32 cellular contexts compared by ENCODE assay signal in the genomic region with DNA sequence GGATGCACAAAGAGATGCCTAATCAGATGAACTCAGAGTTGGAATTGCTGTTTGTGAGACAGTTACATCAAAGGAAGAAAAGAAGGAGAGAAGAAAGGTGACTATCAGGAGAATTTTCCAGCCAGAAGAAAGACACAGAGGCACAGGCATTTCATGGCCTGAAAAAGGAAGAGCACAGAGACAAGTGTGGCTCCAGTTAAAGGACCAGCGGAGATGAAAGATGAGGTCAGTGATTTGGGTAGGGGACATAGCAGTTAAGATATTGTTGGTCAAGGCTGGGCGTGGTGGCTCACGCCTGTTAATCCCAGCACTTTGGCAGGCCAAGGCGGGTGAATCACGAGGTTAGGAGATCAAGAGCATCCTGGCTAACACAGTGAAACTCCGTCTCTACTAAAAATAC. TPM values are rescaled to one million over a fixed set of nuclear protein-coding genes. Genes with fewer than 3 reads are reported as not detected.
"Had no signal": no experiment of that assay in that cellular context is flagged by ENCODE, and none has a peak within 500 bp of the region (broad histone marks: within the 10 kb centered on the region; RNA-seq: fewer than 3 reads in every experiment).

No MANE protein-coding gene starts in this region.

- H3K36me3 ChIP-seq: stomach, suprapubic skin, thoracic aorta, thyroid gland, tibial artery, tibial nerve, transverse colon, upper lobe of left lung, upper lobe of right lung, uterus, vagina had no signal

- DNase-seq: stimulated activated CD4-positive, alpha-beta T cell treated with anti-CD3 and anti-CD28 coated beads, Interleukin-2, amount 100 ng/mL, for 48 hours; stimulated activated CD4-positive, alpha-beta T cell treated with anti-CD3 and anti-CD28 coated beads, Interleukin-4, amount 100 ng/mL, for 1 hour; stimulated activated CD4-positive, alpha-beta T cell treated with anti-CD3 and anti-CD28 coated beads, Interleukin-4, amount 100 ng/mL, for 24 hours; stimulated activated CD4-positive, alpha-beta T cell treated with anti-CD3 and anti-CD28 coated beads, Interleukin-4, amount 100 ng/mL, for 4 hours; stimulated activated naive B cell treated with anti-CD40 and anti-IgM and Interleukin-4, amounts not matched to agents 10 μg/mL and 1 μg/mL and 100 μg/mL, for 72 hours; stimulated activated naive CD4-positive, alpha-beta T cell; stimulated activated naive CD4-positive, alpha-beta T cell treated with Interleukin-2 at 50 U/mL for 16 hours; stimulated activated naive CD8-positive, alpha-beta T cell treated with anti-CD3 and anti-CD28 coated beads, Interleukin-15, amount 100 ng/mL, for 72 hours; stimulated activated naive CD8-positive, alpha-beta T cell treated with anti-CD3 and anti-CD28 coated beads, Interleukin-15, Interleukin-2, amounts not matched to agents 100 U/mL and 50 U/mL, for 24 hours; stomach; substantia nigra; testis; thyroid gland; tibial artery; transverse colon; trophoblast cell; upper lobe of left lung; upper lobe of right lung; uterus had no signal

- H3K4me1 ChIP-seq: stomach, suprapubic skin, thyroid gland, tibial artery, tibial nerve, transverse colon, upper lobe of left lung, upper lobe of right lung, uterus, vagina had no signal

- FAIRE-seq: urothelium cell line had no signal

- H3K27me3 ChIP-seq: suprapubic skin, testis, thyroid gland, tibial artery, tibial nerve, upper lobe of left lung, upper lobe of right lung, uterus, vagina had no signal

- H3K4me3 ChIP-seq: stomach, suprapubic skin, testis, thoracic aorta, thyroid gland, tibial artery, tibial nerve, transverse colon, upper lobe of left lung, upper lobe of right lung, uterus, vagina had no signal

- ATAC-seq: stimulated activated effector memory CD8-positive, alpha-beta T cell treated with anti-CD3 and anti-CD28 coated beads, Interleukin-12 subunit alpha, Interleukin-12 subunit beta, amount 100 ng/mL, for 72 hours; stimulated activated memory B cell treated with anti-CD40 and anti-IgM and Interleukin-4, amounts not matched to agents 10 μg/mL and 1 μg/mL and 100 μg/mL, for 72 hours; stimulated activated naive B cell treated with anti-CD40 and anti-IgM and Interleukin-4, amounts not matched to agents 10 μg/mL and 1 μg/mL and 100 μg/mL, for 72 hours; stimulated activated naive CD8-positive, alpha-beta T cell treated with anti-CD3 and anti-CD28 coated beads, Interleukin-15, amount 100 ng/mL, for 72 hours; stimulated activated naive CD8-positive, alpha-beta T cell treated with anti-CD3 and anti-CD28 coated beads, Interleukin-15, Interleukin-2, amounts not matched to agents 100 U/mL and 50 U/mL, for 24 hours; upper lobe of right lung had no signal

- H3K4me1 Mint-ChIP-seq: stimulated activated effector memory CD8-positive, alpha-beta T cell treated with anti-CD3 and anti-CD28 coated beads, Interleukin-12 subunit alpha, Interleukin-12 subunit beta, amount 100 ng/mL, for 72 hours; stimulated activated naive CD8-positive, alpha-beta T cell treated with anti-CD3 and anti-CD28 coated beads, Interleukin-15, amount 100 ng/mL, for 72 hours had no signal

- H3K27ac ChIP-seq: stomach, suprapubic skin, testis, thoracic aorta, thyroid gland, tibial artery, tibial nerve, transverse colon, upper lobe of left lung, upper lobe of right lung, uterus, vagina had no signal

- H3K27me3 Mint-ChIP-seq: stimulated activated memory B cell treated with anti-CD40 and anti-IgM and Interleukin-4, amounts not matched to agents 10 μg/mL and 1 μg/mL and 100 μg/mL, for 72 hours had no signal

- H3K9me3 ChIP-seq: stomach, suprapubic skin, testis, thoracic aorta, thyroid gland, tibial artery, tibial nerve, transverse colon, upper lobe of left lung, upper lobe of right lung, uterus, vagina had no signal

- H3K36me3 Mint-ChIP-seq: stimulated activated effector memory CD8-positive, alpha-beta T cell treated with anti-CD3 and anti-CD28 coated beads, Interleukin-12 subunit alpha, Interleukin-12 subunit beta, amount 100 ng/mL, for 72 hours; stimulated activated memory B cell treated with anti-CD40 and anti-IgM and Interleukin-4, amounts not matched to agents 10 μg/mL and 1 μg/mL and 100 μg/mL, for 72 hours; type B pancreatic cell had no signal

- H3K27ac Mint-ChIP-seq: stimulated activated effector memory CD8-positive, alpha-beta T cell treated with anti-CD3 and anti-CD28 coated beads, Interleukin-12 subunit alpha, Interleukin-12 subunit beta, amount 100 ng/mL, for 72 hours; stimulated activated memory B cell treated with anti-CD40 and anti-IgM and Interleukin-4, amounts not matched to agents 10 μg/mL and 1 μg/mL and 100 μg/mL, for 72 hours; stimulated activated naive B cell treated with anti-CD40 and anti-IgM and Interleukin-4, amounts not matched to agents 10 μg/mL and 1 μg/mL and 100 μg/mL, for 72 hours; stimulated activated naive CD8-positive, alpha-beta T cell treated with anti-CD3 and anti-CD28 coated beads, Interleukin-15, amount 100 ng/mL, for 72 hours; stimulated activated naive CD8-positive, alpha-beta T cell treated with anti-CD3 and anti-CD28 coated beads, Interleukin-15, Interleukin-2, amounts not matched to agents 100 ng/mL and 50 ng/mL, for 24 hours; type B pancreatic cell had no signal

- H3K4me3 Mint-ChIP-seq: stimulated activated effector memory CD8-positive, alpha-beta T cell treated with anti-CD3 and anti-CD28 coated beads, Interleukin-12 subunit alpha, Interleukin-12 subunit beta, amount 100 ng/mL, for 72 hours; stimulated activated memory B cell treated with anti-CD40 and anti-IgM and Interleukin-4, amounts not matched to agents 10 μg/mL and 1 μg/mL and 100 μg/mL, for 72 hours; stimulated activated naive B cell treated with anti-CD40 and anti-IgM and Interleukin-4, amounts not matched to agents 10 μg/mL and 1 μg/mL and 100 μg/mL, for 72 hours; stimulated activated naive CD8-positive, alpha-beta T cell treated with anti-CD3 and anti-CD28 coated beads, Interleukin-15, amount 100 ng/mL, for 72 hours; stimulated activated naive CD8-positive, alpha-beta T cell treated with anti-CD3 and anti-CD28 coated beads, Interleukin-15, Interleukin-2, amounts not matched to agents 100 ng/mL and 50 ng/mL, for 24 hours; type B pancreatic cell had no signal

RNA-seq across cellular contexts. Expression of a gene that starts 3.4 kb away (rescaled TPM):
- total RNA-seq: stomach, subcutaneous adipose tissue, suprapubic skin, temporal lobe, thoracic aorta, thyroid gland, transverse colon, upper lobe of left lung, upper lobe of right lung, ureter, urinary bladder, uterus, vagina had no signal
- polyA plus RNA-seq: stomach, urinary bladder had no signal

RNA-seq across cellular contexts. Expression of a gene that starts 15.0 kb away (rescaled TPM):
- total RNA-seq: thoracic aorta had no signal

RNA-seq across cellular contexts. Expression of a gene that starts 35.6 kb away (rescaled TPM):
- total RNA-seq: stomach, subcutaneous adipose tissue, suprapubic skin, temporal lobe, thoracic aorta, tibial nerve, upper lobe of right lung, ureter, urinary bladder, vagina had no signal
- polyA plus RNA-seq: stomach, urinary bladder had no signal
